ENCODE assay signal across 12 cellular contexts in genomic region chr6:111971866-111972532, GRCh38.
DNase-seq lines count a peak whose midpoint lies in the region; ATAC-seq, FAIRE-seq and TF ChIP-seq lines count a peak whose summit lies in the region.
"Had no signal": no experiment of that assay in that cellular context is flagged by ENCODE, and none has a peak within 500 bp of the region (broad histone marks: within the 10 kb centered on the region; RNA-seq: fewer than 3 reads in every experiment).

No MANE protein-coding gene starts in this region.

- no peaks in the 10 kb centered on the region for H3K27me3 Mint-ChIP-seq in GM23338 (ENCODE audit: insufficient read depth, low read depth, poor library complexity)
- H3K27me3 Mint-ChIP-seq in osteocyte (ENCODE audit: unreplicated experiment) = no peaks in the 10 kb centered on the region

- H3K4me2 ChIP-seq in GM23338 = no peak overlapping the region
- no peak overlapping the region for H3K4me2 ChIP-seq in K562 (ENCODE audit: insufficient read depth, low read length)

- H3K79me2 ChIP-seq in GM23338 (replicated peaks; ENCODE audit: insufficient read depth) = no peaks in the 10 kb centered on the region
- no peaks in the 10 kb centered on the region for H3K79me2 ChIP-seq in K562 (ENCODE audit: control insufficient read depth, insufficient read depth, low read length)

- H3F3A ChIP-seq in GM23338 (replicated peaks; ENCODE audit: low read depth) = no peaks in the 10 kb centered on the region

- H3K9ac ChIP-seq in K562 (ENCODE audit: insufficient read depth in 1 of 2, low read depth in 2 of 2, low read length in 2 of 2) = no peak overlapping the region

- H3K27ac ChIP-seq in GM23338 (ENCODE audit: low read depth) = no peak overlapping the region
- H3K27ac ChIP-seq in K562 (ENCODE audit: extremely low read depth, low read depth, low read length) = no peak overlapping the region

- H4K20me1 ChIP-seq in GM23338 (replicated peaks; ENCODE audit: insufficient read depth) (no peaks in the 10 kb centered on the region), K562 (replicated peaks; ENCODE audit: control insufficient read depth, insufficient read depth, low read length) (no peaks in the 10 kb centered on the region)

- H3K4me1 ChIP-seq in GM23338 (ENCODE audit: insufficient read depth) = no peaks in the 10 kb centered on the region; the same call in 1 of the 2 replicates
- H3K4me1 ChIP-seq in K562 (replicated peaks in 1 of 2; ENCODE audit: control insufficient read depth in 2 of 2, insufficient read depth in 2 of 2, low read length in 2 of 2) = no peaks in the 10 kb centered on the region
- H3K4me1 ChIP-seq: body of pancreas had no signal

- H3K36me3 Mint-ChIP-seq in GM23338 (ENCODE audit: low read depth) (no peaks in the 10 kb centered on the region), osteocyte (ENCODE audit: unreplicated experiment) (no peaks in the 10 kb centered on the region)

- POLR2A ChIA-PET in K562 (lab: Yijun Ruan, JAX) = interaction anchor here (0.6 kb wide), 1 partner anchor 1445 kb away, joined by 3 read pairs; no protein-coding TSS in a partner anchor

- TF ChIP-seq CTCF in GM23338 (conservative IDR thresholded peaks at IDR 0.05; ENCODE audit: low read depth in 2 of 2) = no peak
- TF ChIP-seq CTCF in K562 (IDR thresholded peaks at IDR 0.05 in 2 of 3, conservative IDR thresholded peaks at IDR 0.05 in 1 of 3; ENCODE audit: insufficient read depth in 2 of 3, low read depth in 1 of 3, low read length in 3 of 3) = no peak
- TF ChIP-seq CTCF in osteocyte (IDR thresholded peaks at IDR 0.05) = no peak

- TF ChIP-seq EP300 in K562 (IDR thresholded peaks at IDR 0.05; ENCODE audit: low read length) = no peak

- H3K27ac Mint-ChIP-seq in GM23338 = no peak overlapping the region
- H3K27ac Mint-ChIP-seq in osteocyte (ENCODE audit: unreplicated experiment) = peak overlapping the region; percentile 97

- in situ Hi-C loops in K562 (cut with MboI) = no loop called here

- H3K9me3 ChIP-seq in K562 (replicated peaks; ENCODE audit: control insufficient read depth, insufficient read depth, low read depth, low read length) = no peaks in the 10 kb centered on the region; the same call in 1 of the 2 replicates
- H3K9me3 ChIP-seq: body of pancreas had no signal

- no peak for TF ChIP-seq RAD21 in K562 (CRISPR knock-in tag; conservative IDR thresholded peaks at IDR 0.05 in 1 of 2, IDR thresholded peaks at IDR 0.05 in 1 of 2)

- no peak for FAIRE-seq in K562 (lab: Jason Lieb, UNC)
- FAIRE-seq: small intestine had no signal

- H3K9me2 ChIP-seq in GM23338 (ENCODE audit: insufficient read depth) = peaks cover 7% of the 10 kb centered on the region; the same call in 1 of the 2 replicates

- intact Hi-C loops in K562 (cut with micrococcal nuclease) = no loop called here

- CTCF ChIA-PET in K562 (lab: Yijun Ruan, JAX; ENCODE audit: low intra/inter-chr PET ratio) = no interaction called here

- no peak overlapping the region for H3K4me3 ChIP-seq in GM23338
- H3K4me3 ChIP-seq in K562 = no peak overlapping the region
- H3K4me3 ChIP-seq: body of pancreas had no signal

- no peak for TF ChIP-seq POLR2A in K562 (conservative IDR thresholded peaks at IDR 0.05)

- peaks cover 13% of the 10 kb centered on the region; the same call in 2 of the 3 replicates for H3K4me1 Mint-ChIP-seq in GM23338
- H3K4me1 Mint-ChIP-seq in osteocyte (ENCODE audit: unreplicated experiment) = peaks cover 22% of the 10 kb centered on the region

- no peak for ATAC-seq in GM23338
- no peak for ATAC-seq in K562
- ATAC-seq in esophagus mucosa = no peak
- no peak for ATAC-seq in GM18502 (IDR thresholded peaks at IDR 0.05; ENCODE audit: poor library complexity, unreplicated experiment)
- ATAC-seq: body of pancreas had no signal

- H2AFZ ChIP-seq in GM23338 (0 out of 2 replicates have a peak overlapping the region, but pooled peaks have one; percentile 70), K562 (ENCODE audit: low read depth, low read length) (no peak overlapping the region)

- H3K36me3 ChIP-seq in GM23338 (ENCODE audit: insufficient read depth) (no peaks in the 10 kb centered on the region), K562 (ENCODE audit: control insufficient read depth, insufficient read depth, low read length) (no peaks in the 10 kb centered on the region)

- 0% methylated on average over 5 of the region's 5 CpGs for WGBS in K562 (ENCODE audit: insufficient coverage, low coverage, missing lambda C conversion rate)

- no peaks in the 10 kb centered on the region for H3K9me1 ChIP-seq in K562 (ENCODE audit: control insufficient read depth, insufficient read depth, low read length)

- no peaks in the 10 kb centered on the region for H3K27me3 ChIP-seq in GM23338 (ENCODE audit: insufficient read depth)
- H3K27me3 ChIP-seq in K562 (ENCODE audit: control insufficient read depth in 2 of 2, insufficient read depth in 2 of 2, low read length in 2 of 2) = peaks cover 3 to 6% of the 10 kb centered on the region in 2 experiments; a peak in 3 of 5 replicates
- H3K27me3 ChIP-seq: body of pancreas had no signal

- no TSS peak for BruUV-seq in K562 (replicated peaks; lab: Mats Ljungman, UMichigan)

- H3K4me3 Mint-ChIP-seq in GM23338 = no peak overlapping the region
- H3K4me3 Mint-ChIP-seq in osteocyte (ENCODE audit: unreplicated experiment) = no peak overlapping the region

- DNase-seq in CD1c-positive myeloid dendritic cell (ENCODE audit: extremely low spot score) (peak; percentile 81), GM23338 (ENCODE audit: low spot score) (no peak), K562 (ENCODE audit: extremely low read depth in 1 of 4, low spot score in 3 of 4) (no peak), osteocyte (ENCODE audit: extremely low spot score, unreplicated experiment) (no peak), hippocampal formation (lab: John Stamatoyannopoulos, UW) (no peak), SHP77 treated with DMSO at 0.1 percent for 48 hours (lab: John Stamatoyannopoulos, UW) (no peak)
- DNase-seq: activated CD4-positive, alpha-beta T cell treated with anti-CD3 and anti-CD28 coated beads, Interleukin-2, amount 50 U/mL, for 4 hours; body of pancreas; NCI-H69; small intestine had no signal

- H3K9me3 Mint-ChIP-seq in GM23338 = no peaks in the 10 kb centered on the region; the same call in 2 of the 3 replicates
- no peaks in the 10 kb centered on the region for H3K9me3 Mint-ChIP-seq in osteocyte (ENCODE audit: unreplicated experiment)

TF ChIP-seq in GM23338, 12 proteins besides CTCF, POLR2A, EP300 and RAD21 (continues in another document):
- TF ChIP-seq NANOG (IDR thresholded peaks at IDR 0.05; ENCODE audit: borderline replicate concordance) (no peak), JUNB (IDR thresholded peaks at IDR 0.05; ENCODE audit: unreplicated experiment) (no peak), REST (IDR thresholded peaks at IDR 0.05; ENCODE audit: unreplicated experiment) (no peak), ZNF114 (CRISPR knock-in tag; IDR thresholded peaks at IDR 0.05) (no peak)

TF ChIP-seq in K562, 482 proteins besides CTCF, POLR2A, EP300 and RAD21:
- TF ChIP-seq C11orf30 (IDR thresholded peaks at IDR 0.05; ENCODE audit: low read depth) (0 out of 2 replicates have a peak, but pooled peaks have one; percentile 3), ZNF695 (CRISPR knock-in tag; IDR thresholded peaks at IDR 0.05) (no peak)
